8 cellular contexts compared by ENCODE assay signal in the genomic region with DNA sequence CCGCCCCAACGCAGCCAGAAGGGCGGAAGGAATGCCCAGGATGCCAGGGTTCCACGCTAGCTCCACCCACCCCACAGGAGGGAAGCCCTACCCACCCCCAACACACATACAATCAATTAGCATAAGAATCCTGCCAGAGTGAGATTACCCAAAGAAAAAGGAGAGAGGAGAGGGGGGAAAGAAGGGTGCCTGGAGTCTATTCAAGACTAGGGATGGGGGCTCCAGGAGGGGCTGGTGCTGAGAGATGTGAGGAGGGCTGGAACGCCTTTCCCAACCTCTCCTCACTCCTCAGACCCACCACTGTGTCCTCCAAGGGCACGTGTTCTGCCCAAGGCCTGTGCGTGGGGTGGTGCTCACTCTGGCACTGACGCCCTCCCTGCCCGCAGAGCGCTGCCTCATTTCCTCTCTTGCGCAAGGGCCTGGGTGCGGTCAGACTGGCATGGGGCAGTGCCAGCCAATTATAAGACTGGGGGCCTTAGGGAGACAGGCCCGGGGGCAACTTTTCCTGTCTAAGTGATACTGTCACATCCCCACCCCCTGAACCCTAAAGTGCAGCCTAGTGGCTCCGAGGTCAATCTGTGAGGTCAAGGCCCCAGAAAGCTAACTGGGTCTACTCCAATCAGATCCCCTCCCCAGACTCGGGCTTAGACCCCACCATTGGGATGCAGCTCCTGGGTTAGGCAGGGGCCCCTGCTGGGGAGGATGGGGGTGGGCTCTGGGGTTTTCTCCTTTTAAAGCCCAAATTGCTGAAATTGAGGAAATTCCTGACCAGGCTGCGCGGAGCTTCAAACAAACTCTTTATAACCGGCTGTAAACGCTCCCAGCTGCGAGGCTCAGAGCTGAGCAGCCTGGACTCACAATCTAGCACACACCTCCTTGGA. TPM values are rescaled to one million over a fixed set of nuclear protein-coding genes. Genes with fewer than 3 reads are reported as not detected.
DNase-seq lines count a peak whose midpoint lies in the region; ATAC-seq and TF ChIP-seq lines count a peak whose summit lies in the region.

No MANE protein-coding gene starts in this region.

- H4K20me1 ChIP-seq in MM.1S (ENCODE audit: insufficient read depth, low read length): no peaks in the 10 kb centered on the region

- H3K4me3 Mint-ChIP-seq in T-cell (peak overlapping the region; percentile 84 to 96 (median 95)), osteocyte (ENCODE audit: unreplicated experiment) (peak overlapping the region; percentile 6)

- H3K27me3 Mint-ChIP-seq in T-cell (no peaks in the 10 kb centered on the region), osteocyte (ENCODE audit: unreplicated experiment) (no peaks in the 10 kb centered on the region)

- no peak overlapping the region for H3K4me3 ChIP-seq in MM.1S (ENCODE audit: low read length)

- H3K9me3 Mint-ChIP-seq in T-cell (no peaks in the 10 kb centered on the region), osteocyte (ENCODE audit: unreplicated experiment) (no peaks in the 10 kb centered on the region)

- H3K27me3 ChIP-seq in MM.1S (replicated peaks; ENCODE audit: insufficient read depth, low read length): no peaks in the 10 kb centered on the region

- H3K9me2 ChIP-seq in MM.1S (replicated peaks; ENCODE audit: insufficient read depth, low read length): no peaks in the 10 kb centered on the region

- H3K79me2 ChIP-seq in MM.1S (ENCODE audit: low read length): peaks cover 37% of the 10 kb centered on the region

- TF ChIP-seq CTCF in osteocyte (IDR thresholded peaks at IDR 0.05) (no peak), MM.1S (IDR thresholded peaks at IDR 0.05; ENCODE audit: low read length) (no peak)

- H2AFZ ChIP-seq in MM.1S (ENCODE audit: low read length): no peak overlapping the region

- H3K4me1 ChIP-seq in ES-I3 (ENCODE audit: insufficient read depth, low read length): peaks cover 42% of the 10 kb centered on the region
- H3K4me1 ChIP-seq in MM.1S (ENCODE audit: low read length): peaks cover 19% of the 10 kb centered on the region

- H3K36me3 Mint-ChIP-seq in T-cell (peaks cover 27% of the 10 kb centered on the region), osteocyte (ENCODE audit: unreplicated experiment) (peaks cover 12% of the 10 kb centered on the region)

- H3F3A ChIP-seq in MM.1S (ENCODE audit: insufficient read depth, low read length): peaks cover 22% of the 10 kb centered on the region

- CTCF ChIA-PET in T-cell (lab: Charles Lee): interaction anchor here (0.6 to 4.0 kb wide), 6 partner anchors 10 to 105 kb away, joined by 3 to 34 read pairs (median 4); a partner anchor contains a TSS

- DNase-seq in T-cell (peak in 14 of 34 experiments; percentile 25 to 56 (median 42)), osteocyte (ENCODE audit: extremely low spot score, unreplicated experiment) (no peak), C1 segment of cervical spinal cord (lab: John Stamatoyannopoulos, UW) (no peak), MM.1S (no peak), NCI-H1694 (lab: John Stamatoyannopoulos, UW) (no peak), NCI-H446 (lab: John Stamatoyannopoulos, UW) (no peak)

- no peak overlapping the region for H3K27ac ChIP-seq in MM.1S (ENCODE audit: low read length)

- H3K27ac Mint-ChIP-seq in T-cell (peak overlapping the region; percentile 91 to 93), osteocyte (ENCODE audit: unreplicated experiment) (peak overlapping the region; percentile 35)

- H3K9ac ChIP-seq in ES-I3 (ENCODE audit: low read depth, low read length) (peak overlapping the region; percentile 11; the same call in 1 of the 2 replicates), MM.1S (ENCODE audit: low read length) (no peak overlapping the region)

- no peak overlapping the region for H3K4me2 ChIP-seq in MM.1S (ENCODE audit: low read depth, low read length)

- POLR2A ChIA-PET in T-cell (lab: Charles Lee): no interaction called here

- no peak for ATAC-seq in T-cell (replicated peaks in 1 of 4)
- ATAC-seq in esophagus mucosa: peak; percentile 29

- no peaks in the 10 kb centered on the region for H3K36me3 ChIP-seq in ES-I3 (ENCODE audit: insufficient read depth, low read length)
- no peaks in the 10 kb centered on the region for H3K36me3 ChIP-seq in MM.1S (replicated peaks; ENCODE audit: insufficient read depth, low read length)

- no peaks in the 10 kb centered on the region for H3K9me3 ChIP-seq in ES-I3 (ENCODE audit: control insufficient read depth, insufficient read depth, low read length)
- no peaks in the 10 kb centered on the region for H3K9me3 ChIP-seq in MM.1S (replicated peaks; ENCODE audit: insufficient read depth, low read length)

- H3K4me1 Mint-ChIP-seq in T-cell (peaks cover 67 to 74% (median 71%) of the 10 kb centered on the region in 3 donors), osteocyte (ENCODE audit: unreplicated experiment) (peaks cover 41% of the 10 kb centered on the region)

RNA-seq across cellular contexts. Expression of a gene that starts 10.2 kb away (rescaled TPM):
- 100 to 1,000 TPM; 247 to 590 (median 469) TPM for total RNA-seq in T-cell
- 7.0 TPM for total RNA-seq in esophagus mucosa
- total RNA-seq in osteocyte: 0.83 TPM in 1 of 2 replicates, not detected in the other

RNA-seq across cellular contexts. Expression of a gene that starts 14.7 kb away (rescaled TPM):
- total RNA-seq in T-cell (10 to 100 TPM; 20.3 to 91.3 (median 74.2) TPM), esophagus mucosa (168 TPM), osteocyte (31.6 and 34.9 TPM in 2 replicates)

RNA-seq across cellular contexts. Expression of a gene that starts 36.6 kb away (rescaled TPM):
- total RNA-seq in T-cell (10 to 100 TPM; 48.6 to 69.6 (median 62.3) TPM), esophagus mucosa (17.1 TPM), osteocyte (45.0 and 47.0 TPM in 2 replicates)

RNA-seq across cellular contexts. Expression of a gene that starts 36.8 kb away (rescaled TPM):
- total RNA-seq in T-cell: 10 to 100 TPM; 36.4 to 94.2 (median 83.9) TPM
- 19.6 TPM for total RNA-seq in esophagus mucosa
- total RNA-seq in osteocyte: 39.6 and 55.4 TPM in 2 replicates

RNA-seq across cellular contexts. Expression of a gene that starts 50.8 kb away (rescaled TPM):
- total RNA-seq in T-cell: 1 to 10 TPM; 1.2 to 2.5 (median 1.6) TPM
- 33.8 TPM for total RNA-seq in esophagus mucosa
- 7.6 and 8.6 TPM in 2 replicates for total RNA-seq in osteocyte

Comparison
In these comparisons a context has a peak if more than half of its experiments do, and no peak if none do; other contexts are left out.
1. RNA of a gene that starts 10.2 kb away (total RNA-seq): 247 to 590 TPM in T-cell; 7.0 TPM in esophagus mucosa (single experiment) and 0.83 TPM in osteocyte; every median in the first group is over 10 times any median in the second.